Comparison of ENCODE assay signal across 27 cellular contexts in genomic region chr7:18262054-18262453, GRCh38.
A peak's percentile ranks its signal among the peaks of the same experiment; 100 is the strongest.
DNase-seq lines count a peak whose midpoint lies in the region; ATAC-seq, FAIRE-seq and TF ChIP-seq lines count a peak whose summit lies in the region.
"Had no signal": no experiment of that assay in that cellular context is flagged by ENCODE, and none has a peak within 500 bp of the region (broad histone marks: within the 10 kb centered on the region; RNA-seq: fewer than 3 reads in every experiment).

No MANE protein-coding gene starts in this region.

- DNase-seq in NCI-H146 (lab: John Stamatoyannopoulos, UW) (peak; percentile 1), NCI-H146 treated with DMSO at 0.1 percent for 48 hours (lab: John Stamatoyannopoulos, UW; ENCODE audit: unreplicated experiment) (no peak), H4 (ENCODE audit: low spot score) (peak; percentile 45), NCI-H69 (lab: John Stamatoyannopoulos, UW) (peak; percentile 51), fibroblast of peridontal ligament (ENCODE audit: extremely low read depth) (peak; percentile 7), GM12892 (ENCODE audit: insufficient read length) (no peak)
- DNase-seq in stimulated activated naive CD4-positive, alpha-beta T cell (lab: John Stamatoyannopoulos, UW), result no peak
- DNase-seq: activated CD4-positive, alpha-beta memory T cell treated with anti-CD3 and anti-CD28 coated beads for 36 hours; activated effector memory CD4-positive, alpha-beta T cell treated with anti-CD3 and anti-CD28 coated beads, Interleukin-2, amount 50 U/mL, for 16 hours; adrenal gland; H7; heart right ventricle; immature natural killer cell; left ventricle myocardium superior; MM.1S; mucosa of descending colon; NCI-H2029; NCI-H526; PC-9; T-helper 17 cell; testis; WERI-Rb-1 had no signal

- TF ChIP-seq POLR2A in GM12892 (IDR thresholded peaks at IDR 0.05; ENCODE audit: low read depth, low read length), result no peak

- FAIRE-seq in GM12892 (lab: Jason Lieb, UNC), result no peak
- FAIRE-seq: bronchial epithelial cell, GM12891, GM19239 had no signal

- ATAC-seq in GM18858 (IDR thresholded peaks at IDR 0.05; ENCODE audit: unreplicated experiment), result no peak
- ATAC-seq: heart right ventricle; left ventricle myocardium superior; mucosa of descending colon; stimulated activated memory B cell treated with anti-CD40 and anti-IgM and Interleukin-4, amounts not matched to agents 10 μg/mL and 1 μg/mL and 100 μg/mL, for 72 hours; T-helper 17 cell had no signal

Comparison
In these comparisons a context has a peak if more than half of its experiments do, and no peak if none do; other contexts are left out.
1. DNase-seq: peak in NCI-H146 (single experiment), H4 (single experiment), NCI-H69 (single experiment) and fibroblast of peridontal ligament (single experiment); none in NCI-H146 treated with DMSO at 0.1 percent for 48 hours (single experiment), stimulated activated naive CD4-positive, alpha-beta T cell (0 of 6) and GM12892 (single experiment).